ENCODE assay signal across 34 cellular contexts in genomic region chr12:131619106-131619642, GRCh38.
"Had no signal": no experiment of that assay in that cellular context is flagged by ENCODE, and none has a peak within 500 bp of the region (broad histone marks: within the 10 kb centered on the region; RNA-seq: fewer than 3 reads in every experiment).

No MANE protein-coding gene starts in this region.

- H3K27ac Mint-ChIP-seq: activated B cell treated with CpG ODN at 0.5 μM for 24 hours; activated CD8-positive, alpha-beta T cell treated with anti-CD3 and anti-CD28 coated beads for 36 hours; activated naive CD4-positive, alpha-beta T cell treated with anti-CD3 and anti-CD28 coated beads, Interleukin-2, amount 50 U/mL, for 24 hours; activated T-helper 2 cell treated with anti-CD3 and anti-CD28 coated beads, Interferon-gamma antibody, Interleukin-2, Interleukin-4, amounts not matched to agents 10 μg/mL and 5 μg/mL and 100 μg/mL, durations not matched to agents 14 hours and 24 hours and 36 hours; dendritic cell treated with granulocyte-macrophage colony-stimulating factor and Interleukin-4, amounts not matched to agents 40 ng/mL and 50 ng/mL, for 4 days; mesothelial cell of epicardium; stimulated activated memory B cell treated with anti-CD40 and anti-IgM and Interleukin-4, amounts not matched to agents 10 μg/mL and 1 μg/mL and 100 μg/mL, for 72 hours; stimulated activated naive CD8-positive, alpha-beta T cell treated with anti-CD3 and anti-CD28 coated beads, Interleukin-15, amount 100 ng/mL, for 72 hours; T-helper 2 cell treated with Interferon-gamma antibody and Interleukin-4, amounts not matched to agents 5 μg/mL and 100 μg/mL, for 36 hours had no signal

- H3K27me3 ChIP-seq: ovary, upper lobe of right lung had no signal

- H3K9me3 ChIP-seq: esophagus squamous epithelium, neutrophil, ovary, prostate gland, sigmoid colon, tibial artery, upper lobe of right lung had no signal

- H3K4me3 ChIP-seq: esophagus squamous epithelium, ovary, prostate gland, sigmoid colon, tibial artery, upper lobe of right lung had no signal

- FAIRE-seq: endometrium, small intestine had no signal

- H3K9me3 Mint-ChIP-seq: activated B cell treated with CpG ODN at 0.5 μM for 24 hours; activated CD8-positive, alpha-beta T cell treated with anti-CD3 and anti-CD28 coated beads for 36 hours; activated naive CD4-positive, alpha-beta T cell treated with anti-CD3 and anti-CD28 coated beads, Interleukin-2, amount 50 U/mL, for 24 hours; activated T-helper 2 cell treated with anti-CD3 and anti-CD28 coated beads, Interferon-gamma antibody, Interleukin-2, Interleukin-4, amounts not matched to agents 10 μg/mL and 5 μg/mL and 100 μg/mL, durations not matched to agents 14 hours and 24 hours and 36 hours; dendritic cell treated with granulocyte-macrophage colony-stimulating factor and Interleukin-4, amounts not matched to agents 40 ng/mL and 50 ng/mL, for 4 days; mesothelial cell of epicardium; naive thymus-derived CD4-positive, alpha-beta T cell; stimulated activated memory B cell treated with anti-CD40 and anti-IgM and Interleukin-4, amounts not matched to agents 10 μg/mL and 1 μg/mL and 100 μg/mL, for 72 hours; stimulated activated naive CD8-positive, alpha-beta T cell treated with anti-CD3 and anti-CD28 coated beads, Interleukin-15, amount 100 ng/mL, for 72 hours; T-helper 2 cell treated with Interferon-gamma antibody and Interleukin-4, amounts not matched to agents 5 μg/mL and 100 μg/mL, for 36 hours had no signal

- H3K4me1 Mint-ChIP-seq: activated B cell treated with CpG ODN at 0.5 μM for 24 hours; activated naive CD4-positive, alpha-beta T cell treated with anti-CD3 and anti-CD28 coated beads, Interleukin-2, amount 50 U/mL, for 24 hours; stimulated activated memory B cell treated with anti-CD40 and anti-IgM and Interleukin-4, amounts not matched to agents 10 μg/mL and 1 μg/mL and 100 μg/mL, for 72 hours; stimulated activated naive CD8-positive, alpha-beta T cell treated with anti-CD3 and anti-CD28 coated beads, Interleukin-15, amount 100 ng/mL, for 72 hours had no signal

- H3K27ac ChIP-seq: epithelial cell of prostate, esophagus squamous epithelium, neutrophil, ovary, prostate gland, sigmoid colon, tibial artery, upper lobe of right lung had no signal

- DNase-seq: activated B cell treated with CpG ODN at 0.5 μM for 24 hours; activated CD4-positive, alpha-beta T cell treated with anti-CD3 and anti-CD28 coated beads, Interleukin-2, amount 50 U/mL, for 1 hour; activated CD8-positive, alpha-beta T cell treated with anti-CD3 and anti-CD28 coated beads for 36 hours; activated T-cell treated with anti-CD3 and anti-CD28 coated beads, Interleukin-2, amount 50 U/mL, for 48 hours; anterior cingulate cortex; central memory CD4-positive, alpha-beta T cell; effector CD8-positive, alpha-beta T cell; esophagus squamous epithelium; foreskin melanocyte; islet precursor cell; left colon; naive thymus-derived CD4-positive, alpha-beta T cell; retina; sigmoid colon; small intestine; stimulated activated CD4-positive, alpha-beta T cell treated with anti-CD3 and anti-CD28 coated beads, Interleukin-1b, Interleukin-23, amount 100 ng/mL, for 48 hours; stimulated activated CD4-positive, alpha-beta T cell treated with anti-CD3 and anti-CD28 coated beads, Interleukin-4, amount 100 ng/mL, for 4 hours; stimulated activated CD8-positive, alpha-beta memory T cell treated with anti-CD3 and anti-CD28 coated beads, Interleukin-4, amount 100 ng/mL, for 48 hours; stimulated activated naive CD8-positive, alpha-beta T cell treated with anti-CD3 and anti-CD28 coated beads, Interleukin-15, amount 100 ng/mL, for 72 hours; T-helper 1 cell; tibial artery; upper lobe of right lung had no signal

- H3K4me1 ChIP-seq: prostate gland, sigmoid colon, tibial artery, upper lobe of right lung had no signal

- H3K36me3 Mint-ChIP-seq: activated naive CD4-positive, alpha-beta T cell treated with anti-CD3 and anti-CD28 coated beads, Interleukin-2, amount 50 U/mL, for 24 hours; brain; mesothelial cell of epicardium; naive thymus-derived CD4-positive, alpha-beta T cell; stimulated activated memory B cell treated with anti-CD40 and anti-IgM and Interleukin-4, amounts not matched to agents 10 μg/mL and 1 μg/mL and 100 μg/mL, for 72 hours had no signal

- H3K36me3 ChIP-seq: esophagus squamous epithelium, neutrophil, ovary, prostate gland, sigmoid colon, tibial artery, upper lobe of right lung had no signal

- ATAC-seq: activated CD8-positive, alpha-beta T cell treated with anti-CD3 and anti-CD28 coated beads for 36 hours; left colon; naive thymus-derived CD4-positive, alpha-beta T cell; stimulated activated memory B cell treated with anti-CD40 and anti-IgM and Interleukin-4, amounts not matched to agents 10 μg/mL and 1 μg/mL and 100 μg/mL, for 72 hours; stimulated activated naive CD8-positive, alpha-beta T cell treated with anti-CD3 and anti-CD28 coated beads, Interleukin-15, amount 100 ng/mL, for 72 hours; upper lobe of right lung had no signal

- H3K27me3 Mint-ChIP-seq: activated naive CD4-positive, alpha-beta T cell treated with anti-CD3 and anti-CD28 coated beads, Interleukin-2, amount 50 U/mL, for 24 hours had no signal

- H3K4me3 Mint-ChIP-seq: activated B cell treated with CpG ODN at 0.5 μM for 24 hours; activated CD8-positive, alpha-beta T cell treated with anti-CD3 and anti-CD28 coated beads for 36 hours; activated naive CD4-positive, alpha-beta T cell treated with anti-CD3 and anti-CD28 coated beads, Interleukin-2, amount 50 U/mL, for 24 hours; dendritic cell treated with granulocyte-macrophage colony-stimulating factor and Interleukin-4, amounts not matched to agents 40 ng/mL and 50 ng/mL, for 4 days; mesothelial cell of epicardium; naive thymus-derived CD4-positive, alpha-beta T cell; stimulated activated memory B cell treated with anti-CD40 and anti-IgM and Interleukin-4, amounts not matched to agents 10 μg/mL and 1 μg/mL and 100 μg/mL, for 72 hours; stimulated activated naive CD8-positive, alpha-beta T cell treated with anti-CD3 and anti-CD28 coated beads, Interleukin-15, amount 100 ng/mL, for 72 hours; T-helper 2 cell treated with Interferon-gamma antibody and Interleukin-4, amounts not matched to agents 5 μg/mL and 100 μg/mL, for 36 hours had no signal
